In genomic region chr16:73890524-73891500, GRCh38 we compare ENCODE assay signal across 12 cellular contexts.
DNase-seq lines count a peak whose midpoint lies in the region; ATAC-seq and TF ChIP-seq lines count a peak whose summit lies in the region.
"Had no signal": no experiment of that assay in that cellular context is flagged by ENCODE, and none has a peak within 500 bp of the region (broad histone marks: within the 10 kb centered on the region; RNA-seq: fewer than 3 reads in every experiment).

No MANE protein-coding gene starts in this region.

- DNase-seq in DMS153 (lab: John Stamatoyannopoulos, UW) (peak; percentile 6), DMS153 treated with DMSO at 0.1 percent for 48 hours (lab: John Stamatoyannopoulos, UW; ENCODE audit: unreplicated experiment) (no peak), MM.1S (peak; percentile 9)
- no peak for DNase-seq in natural killer cell treated with Interleukin-12 subunit alpha and Interleukin-12 subunit beta and Interleukin-15 and Interleukin-18, amount 100 ng/mL, for 72 hours (ENCODE audit: low spot score)
- DNase-seq: 8988T; activated naive CD4-positive, alpha-beta T cell treated with anti-CD3 and anti-CD28 coated beads, Interleukin-2, amount 10 ng/mL, durations not matched to agents 7 days and 5 days; T-helper 1 cell had no signal

- H4K20me1 ChIP-seq in MM.1S (ENCODE audit: insufficient read depth, low read length), result no peaks in the 10 kb centered on the region

- H3K36me3 ChIP-seq in MM.1S (replicated peaks; ENCODE audit: insufficient read depth, low read length) (no peaks in the 10 kb centered on the region), ectodermal cell (ENCODE audit: control insufficient read depth, insufficient read depth, low read length) (no peaks in the 10 kb centered on the region), neuron (ENCODE audit: insufficient read depth, low read length) (no peaks in the 10 kb centered on the region)
- H3K36me3 ChIP-seq: gastroesophageal sphincter had no signal

- H3K9me3 ChIP-seq in MM.1S (replicated peaks; ENCODE audit: insufficient read depth, low read length) (no peaks in the 10 kb centered on the region), ectodermal cell (ENCODE audit: control insufficient read depth, low read length) (no peaks in the 10 kb centered on the region), neuron (ENCODE audit: low read length) (no peaks in the 10 kb centered on the region)
- H3K9me3 ChIP-seq: gastroesophageal sphincter had no signal

- H3K9me2 ChIP-seq in MM.1S (replicated peaks; ENCODE audit: insufficient read depth, low read length), result no peaks in the 10 kb centered on the region

- H3K4me1 ChIP-seq in MM.1S (ENCODE audit: low read length) (no peaks in the 10 kb centered on the region), ectodermal cell (ENCODE audit: control insufficient read depth, insufficient read depth, low read length) (peaks cover 11% of the 10 kb centered on the region), neuron (ENCODE audit: insufficient read depth, low read length) (peaks cover 32% of the 10 kb centered on the region)

- H3K79me2 ChIP-seq in MM.1S (ENCODE audit: low read length), result no peaks in the 10 kb centered on the region

- peak overlapping the region; percentile 34; the same call in 1 of the 2 replicates for H3K4me2 ChIP-seq in MM.1S (ENCODE audit: low read depth, low read length)

- TF ChIP-seq CTCF in MM.1S (IDR thresholded peaks at IDR 0.05; ENCODE audit: low read length), result no peak

- H3K27ac ChIP-seq in MM.1S (ENCODE audit: low read length) (no peak overlapping the region), ectodermal cell (ENCODE audit: insufficient read depth, low read depth, low read length, poor library complexity, severe bottlenecking) (no peak overlapping the region)

- H3K27ac Mint-ChIP-seq in natural killer cell treated with Interleukin-12 subunit alpha and Interleukin-12 subunit beta and Interleukin-15 and Interleukin-18, amount 100 ng/mL, for 72 hours, result no peak overlapping the region
- H3K27ac Mint-ChIP-seq: activated naive CD4-positive, alpha-beta T cell treated with anti-CD3 and anti-CD28 coated beads, Interleukin-2, amount 10 ng/mL, durations not matched to agents 7 days and 5 days had no signal

- no peaks in the 10 kb centered on the region for H3K9me3 Mint-ChIP-seq in natural killer cell treated with Interleukin-12 subunit alpha and Interleukin-12 subunit beta and Interleukin-15 and Interleukin-18, amount 100 ng/mL, for 72 hours
- H3K9me3 Mint-ChIP-seq: activated naive CD4-positive, alpha-beta T cell treated with anti-CD3 and anti-CD28 coated beads, Interleukin-2, amount 10 ng/mL, durations not matched to agents 7 days and 5 days had no signal

- H3K27me3 Mint-ChIP-seq in natural killer cell treated with Interleukin-12 subunit alpha and Interleukin-12 subunit beta and Interleukin-15 and Interleukin-18, amount 100 ng/mL, for 72 hours, result peaks cover 35 to 56% of the 10 kb centered on the region in 2 donors

- H3K27me3 ChIP-seq in MM.1S (replicated peaks; ENCODE audit: insufficient read depth, low read length), result no peaks in the 10 kb centered on the region
- H3K27me3 ChIP-seq in ectodermal cell (ENCODE audit: control insufficient read depth, insufficient read depth, low read length, poor library complexity, severe bottlenecking), result no peaks in the 10 kb centered on the region
- no peaks in the 10 kb centered on the region for H3K27me3 ChIP-seq in neuron (ENCODE audit: insufficient read depth, low read length)

- ATAC-seq in natural killer cell treated with Interleukin-12 subunit alpha and Interleukin-12 subunit beta and Interleukin-15 and Interleukin-18, amount 100 ng/mL, for 72 hours, result no peak
- no peak for ATAC-seq in HG03520 (IDR thresholded peaks at IDR 0.05; ENCODE audit: unreplicated experiment)
- ATAC-seq in GM19035 (IDR thresholded peaks at IDR 0.05; ENCODE audit: unreplicated experiment), result no peak
- ATAC-seq: gastroesophageal sphincter had no signal

- H3K4me3 ChIP-seq in MM.1S (ENCODE audit: low read length) (peak overlapping the region; percentile 27; the same call in 1 of the 2 replicates), ectodermal cell (ENCODE audit: insufficient read depth, low read depth, low read length) (peak overlapping the region; percentile 21), neuron (ENCODE audit: low read length) (peak overlapping the region; percentile 28)

- peak overlapping the region; percentile 31; the same call in 1 of the 2 replicates for H2AFZ ChIP-seq in MM.1S (ENCODE audit: low read length)
- peak overlapping the region; percentile 28 for H2AFZ ChIP-seq in neuron (ENCODE audit: low read depth, low read length)

- H3K9ac ChIP-seq in MM.1S (ENCODE audit: low read length), result no peak overlapping the region

- no peaks in the 10 kb centered on the region for H3F3A ChIP-seq in MM.1S (ENCODE audit: insufficient read depth, low read length)

- no peak overlapping the region for H3K4me3 Mint-ChIP-seq in natural killer cell treated with Interleukin-12 subunit alpha and Interleukin-12 subunit beta and Interleukin-15 and Interleukin-18, amount 100 ng/mL, for 72 hours
- H3K4me3 Mint-ChIP-seq: activated naive CD4-positive, alpha-beta T cell treated with anti-CD3 and anti-CD28 coated beads, Interleukin-2, amount 10 ng/mL, durations not matched to agents 7 days and 5 days had no signal

- H3K4me1 Mint-ChIP-seq in natural killer cell treated with Interleukin-12 subunit alpha and Interleukin-12 subunit beta and Interleukin-15 and Interleukin-18, amount 100 ng/mL, for 72 hours (ENCODE audit: low read depth in 2 of 2), result peaks cover 0 to 7% of the 10 kb centered on the region in 2 donors
- H3K4me1 Mint-ChIP-seq: activated naive CD4-positive, alpha-beta T cell treated with anti-CD3 and anti-CD28 coated beads, Interleukin-2, amount 10 ng/mL, durations not matched to agents 7 days and 5 days had no signal

- H3K36me3 Mint-ChIP-seq in natural killer cell treated with Interleukin-12 subunit alpha and Interleukin-12 subunit beta and Interleukin-15 and Interleukin-18, amount 100 ng/mL, for 72 hours, result no peaks in the 10 kb centered on the region
- H3K36me3 Mint-ChIP-seq: activated naive CD4-positive, alpha-beta T cell treated with anti-CD3 and anti-CD28 coated beads, Interleukin-2, amount 10 ng/mL, durations not matched to agents 7 days and 5 days had no signal

- 22 to 26% methylated on average over 20 to 23 of the region's 24 CpGs for WGBS in ectodermal cell, 2 experiments

Comparison
In these comparisons a context has a peak if more than half of its experiments do, and no peak if none do; other contexts are left out.
1. DNase-seq: peak in DMS153 (single experiment) and MM.1S (single experiment); none in DMS153 treated with DMSO at 0.1 percent for 48 hours (single experiment) and natural killer cell treated with Interleukin-12 subunit alpha and Interleukin-12 subunit beta and Interleukin-15 and Interleukin-18, amount 100 ng/mL, for 72 hours (single experiment).
2. Peak in every context shown above with its lines, with median percentiles within 50 percentile points of each other: H3K4me3 ChIP-seq.